Comparison of ENCODE assay signal across 1 cellular context in the genomic region with DNA sequence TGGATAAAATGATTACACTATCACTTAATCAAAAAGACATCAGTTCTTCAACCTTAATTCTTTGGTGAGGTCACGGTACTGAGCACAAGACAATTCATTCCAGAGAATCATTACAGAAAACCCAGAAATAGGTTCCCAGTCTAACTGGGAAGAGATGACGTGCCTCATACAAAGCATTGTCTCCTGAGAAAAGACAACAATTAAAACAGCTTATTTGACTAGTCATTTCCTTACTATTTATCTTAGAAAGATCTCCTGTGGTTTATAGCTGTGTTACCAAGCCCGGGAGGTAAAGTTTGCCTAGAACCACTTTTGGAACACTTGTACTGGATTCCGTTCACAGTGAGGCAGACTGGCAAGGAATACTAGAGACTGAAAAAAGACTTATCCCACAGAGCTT.
TF ChIP-seq lines count a peak whose summit lies in the region.

No MANE protein-coding gene starts in this region.

TF ChIP-seq in IMR-90, 13 proteins besides CTCF, POLR2A, EP300 and RAD21 (continued from another document):
- 0 out of 2 replicates have a peak, but pooled peaks have one; percentile 14 for TF ChIP-seq BHLHE40 (IDR thresholded peaks at IDR 0.05; ENCODE audit: low read depth, low read length)
